Comparison of ENCODE assay signal across 26 cellular contexts in the genomic region with DNA sequence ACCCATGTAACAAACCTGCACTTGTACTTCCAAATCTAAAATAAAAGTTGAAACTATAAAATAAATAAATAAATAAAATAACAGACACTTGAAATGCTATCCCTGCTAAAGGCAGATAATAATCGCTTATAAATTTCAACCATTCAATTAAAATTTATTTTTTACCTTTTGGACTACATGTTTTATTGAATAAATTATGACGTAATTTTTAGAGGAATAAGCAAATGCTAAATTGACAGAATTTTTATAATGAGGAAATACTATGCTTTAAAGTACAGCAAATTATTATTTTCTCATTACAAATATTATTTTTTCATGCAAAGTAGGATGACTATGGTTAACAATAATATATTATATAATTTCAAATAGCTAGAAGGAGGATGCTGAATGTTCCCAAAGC.
"Had no signal": no experiment of that assay in that cellular context is flagged by ENCODE, and none has a peak within 500 bp of the region (broad histone marks: within the 10 kb centered on the region; RNA-seq: fewer than 3 reads in every experiment).

No MANE protein-coding gene starts in this region.

- H3K9me3 ChIP-seq: ovary, psoas muscle, suprapubic skin, testis, tibial artery, transverse colon, upper lobe of right lung, uterus had no signal

- H3K27ac ChIP-seq: neural progenitor cell, ovary, parathyroid adenoma, psoas muscle, skin epidermis, spleen, suprapubic skin, testis, tibial artery, transverse colon, upper lobe of right lung, uterus had no signal

- H3K4me1 ChIP-seq: neural progenitor cell, parathyroid adenoma, psoas muscle, spleen, suprapubic skin, testis, tibial artery, transverse colon, upper lobe of right lung, uterus had no signal

- DNase-seq: natural killer cell; occipital lobe; ovary; posterior cingulate gyrus; psoas muscle; right cardiac atrium; spleen; stimulated activated CD4-positive, alpha-beta T cell treated with anti-CD3 and anti-CD28 coated beads, Interleukin-12 subunit alpha, Interleukin-12 subunit beta, amount 100 ng/mL, for 4 hours; stimulated activated CD4-positive, alpha-beta T cell treated with anti-CD3 and anti-CD28 coated beads, Interleukin-1b, Interleukin-23, amount 100 ng/mL, for 48 hours; stimulated activated CD4-positive, alpha-beta T cell treated with anti-CD3 and anti-CD28 coated beads, Interleukin-4, amount 100 ng/mL, for 1 hour; stimulated activated CD4-positive, alpha-beta T cell treated with anti-CD3 and anti-CD28 coated beads, Interleukin-4, amount 100 ng/mL, for 4 hours; stimulated activated CD8-positive, alpha-beta memory T cell treated with anti-CD3 and anti-CD28 coated beads, Interleukin-4, amount 100 ng/mL, for 48 hours; stimulated activated naive CD4-positive, alpha-beta T cell; stimulated activated naive CD8-positive, alpha-beta T cell treated with anti-CD3 and anti-CD28 coated beads, Interleukin-15, amount 100 ng/mL, for 72 hours; stimulated activated naive CD8-positive, alpha-beta T cell treated with anti-CD3 and anti-CD28 coated beads, Interleukin-15, Interleukin-2, amounts not matched to agents 100 U/mL and 50 U/mL, for 24 hours; substantia nigra; testis; tibial artery; transverse colon; upper lobe of right lung; uterus had no signal

- H3K36me3 ChIP-seq: neural progenitor cell, ovary, spleen, suprapubic skin, tibial artery, transverse colon, upper lobe of right lung, uterus had no signal

- H3K27me3 ChIP-seq: neural progenitor cell, ovary, spleen, suprapubic skin, testis, tibial artery, transverse colon, upper lobe of right lung, uterus had no signal

- H3K4me3 ChIP-seq: neural progenitor cell, ovary, psoas muscle, skin epidermis, smooth muscle cell, spleen, suprapubic skin, testis, tibial artery, transverse colon, upper lobe of right lung, uterus had no signal
